In genomic region chr5:9630251-9630650, GRCh38 we compare ENCODE assay signal across 9 cellular contexts. TPM values are rescaled to one million over a fixed set of nuclear protein-coding genes. Genes with fewer than 3 reads are reported as not detected.
"Had no signal": no experiment of that assay in that cellular context is flagged by ENCODE, and none has a peak within 500 bp of the region (broad histone marks: within the 10 kb centered on the region; RNA-seq: fewer than 3 reads in every experiment).

Gene TAS2R1, minus strand, starts transcription at chr5:9630351. Its CDS starts 319 bp downstream, at chr5:9630032.

- ATAC-seq: GM12878 had no signal

- H3K4me3 ChIP-seq: GM12878 had no signal

- FAIRE-seq: G401.6, GM12878, GM12891, GM12892, GM18507, GM19239 had no signal

- DNase-seq: GDM1, GF-D8 had no signal

RNA-seq across cellular contexts. Expression of gene TAS2R1, which starts in this region (rescaled TPM):
- total RNA-seq: G401, GM12878 had no signal
- polyA plus RNA-seq: GM12878 had no signal
